9 cellular contexts compared by ENCODE assay signal in the genomic region with DNA sequence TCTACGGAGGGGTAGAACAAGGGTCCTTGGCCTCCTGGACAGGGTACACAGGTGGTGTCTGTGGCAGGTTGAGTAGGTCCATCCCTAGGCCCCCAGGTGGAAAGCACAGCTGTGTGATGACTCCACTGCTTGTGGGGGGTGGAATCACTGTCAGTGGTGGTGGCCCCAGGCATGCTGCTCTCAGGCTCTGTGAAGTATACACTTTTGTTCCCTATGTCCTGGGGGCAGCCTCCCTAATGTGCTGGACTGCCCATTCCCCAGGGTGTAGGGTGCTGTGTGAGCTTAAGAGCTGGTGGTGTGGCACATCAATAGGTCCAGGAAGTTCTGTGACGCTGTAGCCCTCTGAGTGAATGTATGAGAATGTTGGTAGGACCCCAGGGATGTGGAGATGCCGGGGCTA.
"Had no signal": no experiment of that assay in that cellular context is flagged by ENCODE, and none has a peak within 500 bp of the region (broad histone marks: within the 10 kb centered on the region; RNA-seq: fewer than 3 reads in every experiment).

No MANE protein-coding gene starts in this region.

- ATAC-seq: HCT116, HepG2 had no signal

- H3K27me3 Mint-ChIP-seq: IgD-negative memory B cell had no signal

- H3K4me3 ChIP-seq: GM23248, HAP-1 had no signal

- H3K4me1 ChIP-seq: HAP-1 had no signal

- H3K36me3 ChIP-seq: HAP-1 had no signal

- H3K4me3 Mint-ChIP-seq: HFFc6, IgD-negative memory B cell had no signal

- DNase-seq: GM23248, GOT3, H7, HFFc6 had no signal

- H3K4me1 Mint-ChIP-seq: IgD-negative memory B cell had no signal

- H3K27ac ChIP-seq: GM23248, HL-60 had no signal

- H3K27ac Mint-ChIP-seq: HFFc6, IgD-negative memory B cell had no signal

- H3K9me3 ChIP-seq: HAP-1 had no signal
